In the genomic region with DNA sequence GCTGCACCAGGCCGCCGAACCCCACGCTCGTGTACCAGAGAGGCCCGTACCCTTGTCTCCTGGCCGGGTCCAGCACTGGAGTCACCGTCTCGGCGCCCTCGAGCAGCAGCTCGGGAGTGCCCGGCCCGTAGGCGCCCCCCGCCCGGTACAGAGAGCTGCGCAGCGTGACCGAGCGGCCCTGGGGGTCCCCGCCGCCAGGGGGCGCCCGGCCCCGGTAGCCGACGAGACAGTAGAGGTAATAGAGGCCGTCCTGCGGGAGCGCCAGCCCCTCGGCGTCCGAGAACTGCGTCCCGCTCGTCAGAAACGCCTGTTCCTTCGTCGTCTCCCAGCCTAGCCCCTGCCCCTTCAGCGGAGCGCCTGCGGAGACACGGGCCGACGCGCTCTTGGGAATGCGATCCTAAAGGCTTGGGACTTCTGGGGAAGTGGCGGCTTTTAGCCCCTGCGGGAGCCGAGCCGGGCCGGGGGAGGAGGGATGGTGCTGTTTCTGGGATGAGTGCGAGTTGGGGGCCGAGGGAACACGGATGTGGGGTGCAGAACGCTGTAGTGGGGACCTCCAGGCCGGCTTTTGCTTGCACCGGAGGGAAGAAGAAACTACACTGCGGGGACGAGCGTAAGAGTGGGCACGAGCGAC, we compare ENCODE assay signal across 1 cellular context.
A peak's percentile ranks its signal among the peaks of the same experiment; 100 is the strongest.
TF ChIP-seq lines count a peak whose summit lies in the region.

No MANE protein-coding gene starts in this region.

TF ChIP-seq in K562, 482 proteins besides CTCF, POLR2A, EP300 and RAD21 (continued from another document and continues in another):
- TF ChIP-seq, protein P1, sequence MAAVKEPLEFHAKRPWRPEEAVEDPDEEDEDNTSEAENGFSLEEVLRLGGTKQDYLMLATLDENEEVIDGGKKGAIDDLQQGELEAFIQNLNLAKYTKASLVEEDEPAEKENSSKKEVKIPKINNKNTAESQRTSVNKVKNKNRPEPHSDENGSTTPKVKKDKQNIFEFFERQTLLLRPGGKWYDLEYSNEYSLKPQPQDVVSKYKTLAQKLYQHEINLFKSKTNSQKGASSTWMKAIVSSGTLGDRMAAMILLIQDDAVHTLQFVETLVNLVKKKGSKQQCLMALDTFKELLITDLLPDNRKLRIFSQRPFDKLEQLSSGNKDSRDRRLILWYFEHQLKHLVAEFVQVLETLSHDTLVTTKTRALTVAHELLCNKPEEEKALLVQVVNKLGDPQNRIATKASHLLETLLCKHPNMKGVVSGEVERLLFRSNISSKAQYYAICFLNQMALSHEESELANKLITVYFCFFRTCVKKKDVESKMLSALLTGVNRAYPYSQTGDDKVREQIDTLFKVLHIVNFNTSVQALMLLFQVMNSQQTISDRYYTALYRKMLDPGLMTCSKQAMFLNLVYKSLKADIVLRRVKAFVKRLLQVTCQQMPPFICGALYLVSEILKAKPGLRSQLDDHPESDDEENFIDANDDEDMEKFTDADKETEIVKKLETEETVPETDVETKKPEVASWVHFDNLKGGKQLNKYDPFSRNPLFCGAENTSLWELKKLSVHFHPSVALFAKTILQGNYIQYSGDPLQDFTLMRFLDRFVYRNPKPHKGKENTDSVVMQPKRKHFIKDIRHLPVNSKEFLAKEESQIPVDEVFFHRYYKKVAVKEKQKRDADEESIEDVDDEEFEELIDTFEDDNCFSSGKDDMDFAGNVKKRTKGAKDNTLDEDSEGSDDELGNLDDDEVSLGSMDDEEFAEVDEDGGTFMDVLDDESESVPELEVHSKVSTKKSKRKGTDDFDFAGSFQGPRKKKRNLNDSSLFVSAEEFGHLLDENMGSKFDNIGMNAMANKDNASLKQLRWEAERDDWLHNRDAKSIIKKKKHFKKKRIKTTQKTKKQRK (IDR thresholded peaks at IDR 0.05; ENCODE audit: borderline replicate concordance, low read depth, low read length), result no peak
- TF ChIP-seq POLR2H (tag; IDR thresholded peaks at IDR 0.05; ENCODE audit: low read depth) (no peak), SP1 (CRISPR knock-in tag; IDR thresholded peaks at IDR 0.05) (peak; percentile 85), TCF7 (IDR thresholded peaks at IDR 0.05; ENCODE audit: borderline replicate concordance) (no peak), ETS2 (tag; IDR thresholded peaks at IDR 0.05; ENCODE audit: borderline replicate concordance, poor library complexity, severe bottlenecking) (no peak), COPS2 (conservative IDR thresholded peaks at IDR 0.05) (no peak), ZSCAN32 (CRISPR knock-in tag; IDR thresholded peaks at IDR 0.05) (no peak), NELFE (IDR thresholded peaks at IDR 0.05; ENCODE audit: insufficient read depth, insufficient read length) (no peak), ZBTB17 (CRISPR knock-in tag; IDR thresholded peaks at IDR 0.05) (peak; percentile 5), ZNF511 (CRISPR knock-in tag; IDR thresholded peaks at IDR 0.05) (peak; percentile 71; the same call in 1 of the 2 replicates), EP400 (IDR thresholded peaks at IDR 0.05) (peak; percentile 44; the same call in 1 of the 2 replicates), PPARD (CRISPR knock-in tag; IDR thresholded peaks at IDR 0.05) (no peak), ZNF140 (CRISPR knock-in tag; IDR thresholded peaks at IDR 0.05) (no peak), SNIP1 (IDR thresholded peaks at IDR 0.05; ENCODE audit: low read depth) (no peak; the same call in 1 of the 2 replicates), ZNF507 (tag; conservative IDR thresholded peaks at IDR 0.05) (no peak), SMARCB1 (IDR thresholded peaks at IDR 0.05; ENCODE audit: insufficient read length, low read depth) (no peak), NBN (IDR thresholded peaks at IDR 0.05; ENCODE audit: low read depth) (peak; percentile 73), NUFIP1 (IDR thresholded peaks at IDR 0.05; ENCODE audit: partially characterized antibody) (no peak), SIX5 (IDR thresholded peaks at IDR 0.05; ENCODE audit: borderline replicate concordance in 1 of 2, insufficient read depth in 1 of 2, low read depth in 1 of 2, low read length in 2 of 2) (no peak), CHD4 (IDR thresholded peaks at IDR 0.05; ENCODE audit: insufficient read depth, insufficient replicate concordance, low read depth, low read length, poor library complexity, severe bottlenecking) (no peak), MTA1 (IDR thresholded peaks at IDR 0.05; ENCODE audit: borderline replicate concordance) (peak; percentile 46; the same call in 1 of the 2 replicates), SMARCE1 (IDR thresholded peaks at IDR 0.05) (peak; percentile 33), HDAC2 (IDR thresholded peaks at IDR 0.05) (peak; percentile 80), ZNF224 (CRISPR knock-in tag; IDR thresholded peaks at IDR 0.05) (no peak), ETV6 (IDR thresholded peaks at IDR 0.05; ENCODE audit: borderline replicate concordance in 1 of 2, low read depth in 2 of 2, low read length in 1 of 2) (no peak), ETV6 (CRISPR knock-in tag; IDR thresholded peaks at IDR 0.05; ENCODE audit: borderline replicate concordance) (no peak), CCAR2 (IDR thresholded peaks at IDR 0.05; ENCODE audit: low read depth, low read length) (no peak), HDAC3 (IDR thresholded peaks at IDR 0.05; ENCODE audit: borderline replicate concordance, partially characterized antibody) (no peak), MXI1 (IDR thresholded peaks at IDR 0.05; ENCODE audit: low read depth, low read length) (no peak), ZNF699 (CRISPR knock-in tag; IDR thresholded peaks at IDR 0.05; ENCODE audit: insufficient replicate concordance) (no peak), CREB3 (tag; conservative IDR thresholded peaks at IDR 0.05; ENCODE audit: low read depth) (no peak), ZKSCAN3 (CRISPR knock-in tag; IDR thresholded peaks at IDR 0.05) (no peak), TEAD2 (tag; IDR thresholded peaks at IDR 0.05) (no peak), MLX (CRISPR knock-in tag; conservative IDR thresholded peaks at IDR 0.05) (no peak), TFE3 (CRISPR knock-in tag; IDR thresholded peaks at IDR 0.05) (no peak), ZBTB26 (CRISPR knock-in tag; IDR thresholded peaks at IDR 0.05) (no peak), KHSRP (IDR thresholded peaks at IDR 0.05) (no peak), ZNF75A (CRISPR knock-in tag; IDR thresholded peaks at IDR 0.05) (no peak), TCF3 (CRISPR knock-in tag; IDR thresholded peaks at IDR 0.05) (peak; percentile 31; the same call in 1 of the 2 replicates), LARP7 (IDR thresholded peaks at IDR 0.05) (no peak), PTRF (tag; IDR thresholded peaks at IDR 0.05) (no peak), RFX1 (IDR thresholded peaks at IDR 0.05) (no peak), DPF2 (IDR thresholded peaks at IDR 0.05) (no peak), HLTF (IDR thresholded peaks at IDR 0.05) (no peak), HDAC6 (IDR thresholded peaks at IDR 0.05; ENCODE audit: low read depth, low read length) (no peak), ESRRB (CRISPR knock-in tag; IDR thresholded peaks at IDR 0.05; ENCODE audit: borderline replicate concordance) (no peak), HNRNPL (IDR thresholded peaks at IDR 0.05; ENCODE audit: low read depth, low read length) (0 out of 2 replicates have a peak, but pooled peaks have one; percentile 37), CHD1 (IDR thresholded peaks at IDR 0.05; ENCODE audit: low read length) (peak; percentile 54)
- TF ChIP-seq, protein P2, sequence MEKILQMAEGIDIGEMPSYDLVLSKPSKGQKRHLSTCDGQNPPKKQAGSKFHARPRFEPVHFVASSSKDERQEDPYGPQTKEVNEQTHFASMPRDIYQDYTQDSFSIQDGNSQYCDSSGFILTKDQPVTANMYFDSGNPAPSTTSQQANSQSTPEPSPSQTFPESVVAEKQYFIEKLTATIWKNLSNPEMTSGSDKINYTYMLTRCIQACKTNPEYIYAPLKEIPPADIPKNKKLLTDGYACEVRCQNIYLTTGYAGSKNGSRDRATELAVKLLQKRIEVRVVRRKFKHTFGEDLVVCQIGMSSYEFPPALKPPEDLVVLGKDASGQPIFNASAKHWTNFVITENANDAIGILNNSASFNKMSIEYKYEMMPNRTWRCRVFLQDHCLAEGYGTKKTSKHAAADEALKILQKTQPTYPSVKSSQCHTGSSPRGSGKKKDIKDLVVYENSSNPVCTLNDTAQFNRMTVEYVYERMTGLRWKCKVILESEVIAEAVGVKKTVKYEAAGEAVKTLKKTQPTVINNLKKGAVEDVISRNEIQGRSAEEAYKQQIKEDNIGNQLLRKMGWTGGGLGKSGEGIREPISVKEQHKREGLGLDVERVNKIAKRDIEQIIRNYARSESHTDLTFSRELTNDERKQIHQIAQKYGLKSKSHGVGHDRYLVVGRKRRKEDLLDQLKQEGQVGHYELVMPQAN (IDR thresholded peaks at IDR 0.05; ENCODE audit: borderline replicate concordance), result no peak; the same call in 1 of the 2 replicates
- TF ChIP-seq, protein P3, sequence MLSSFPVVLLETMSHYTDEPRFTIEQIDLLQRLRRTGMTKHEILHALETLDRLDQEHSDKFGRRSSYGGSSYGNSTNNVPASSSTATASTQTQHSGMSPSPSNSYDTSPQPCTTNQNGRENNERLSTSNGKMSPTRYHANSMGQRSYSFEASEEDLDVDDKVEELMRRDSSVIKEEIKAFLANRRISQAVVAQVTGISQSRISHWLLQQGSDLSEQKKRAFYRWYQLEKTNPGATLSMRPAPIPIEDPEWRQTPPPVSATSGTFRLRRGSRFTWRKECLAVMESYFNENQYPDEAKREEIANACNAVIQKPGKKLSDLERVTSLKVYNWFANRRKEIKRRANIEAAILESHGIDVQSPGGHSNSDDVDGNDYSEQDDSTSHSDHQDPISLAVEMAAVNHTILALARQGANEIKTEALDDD (IDR thresholded peaks at IDR 0.05), result no peak
- TF ChIP-seq, protein P4, sequence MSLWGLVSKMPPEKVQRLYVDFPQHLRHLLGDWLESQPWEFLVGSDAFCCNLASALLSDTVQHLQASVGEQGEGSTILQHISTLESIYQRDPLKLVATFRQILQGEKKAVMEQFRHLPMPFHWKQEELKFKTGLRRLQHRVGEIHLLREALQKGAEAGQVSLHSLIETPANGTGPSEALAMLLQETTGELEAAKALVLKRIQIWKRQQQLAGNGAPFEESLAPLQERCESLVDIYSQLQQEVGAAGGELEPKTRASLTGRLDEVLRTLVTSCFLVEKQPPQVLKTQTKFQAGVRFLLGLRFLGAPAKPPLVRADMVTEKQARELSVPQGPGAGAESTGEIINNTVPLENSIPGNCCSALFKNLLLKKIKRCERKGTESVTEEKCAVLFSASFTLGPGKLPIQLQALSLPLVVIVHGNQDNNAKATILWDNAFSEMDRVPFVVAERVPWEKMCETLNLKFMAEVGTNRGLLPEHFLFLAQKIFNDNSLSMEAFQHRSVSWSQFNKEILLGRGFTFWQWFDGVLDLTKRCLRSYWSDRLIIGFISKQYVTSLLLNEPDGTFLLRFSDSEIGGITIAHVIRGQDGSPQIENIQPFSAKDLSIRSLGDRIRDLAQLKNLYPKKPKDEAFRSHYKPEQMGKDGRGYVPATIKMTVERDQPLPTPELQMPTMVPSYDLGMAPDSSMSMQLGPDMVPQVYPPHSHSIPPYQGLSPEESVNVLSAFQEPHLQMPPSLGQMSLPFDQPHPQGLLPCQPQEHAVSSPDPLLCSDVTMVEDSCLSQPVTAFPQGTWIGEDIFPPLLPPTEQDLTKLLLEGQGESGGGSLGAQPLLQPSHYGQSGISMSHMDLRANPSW (CRISPR knock-in tag; IDR thresholded peaks at IDR 0.05), result peak; percentile 88; the same call in 1 of the 2 replicates
- TF ChIP-seq, protein P5, sequence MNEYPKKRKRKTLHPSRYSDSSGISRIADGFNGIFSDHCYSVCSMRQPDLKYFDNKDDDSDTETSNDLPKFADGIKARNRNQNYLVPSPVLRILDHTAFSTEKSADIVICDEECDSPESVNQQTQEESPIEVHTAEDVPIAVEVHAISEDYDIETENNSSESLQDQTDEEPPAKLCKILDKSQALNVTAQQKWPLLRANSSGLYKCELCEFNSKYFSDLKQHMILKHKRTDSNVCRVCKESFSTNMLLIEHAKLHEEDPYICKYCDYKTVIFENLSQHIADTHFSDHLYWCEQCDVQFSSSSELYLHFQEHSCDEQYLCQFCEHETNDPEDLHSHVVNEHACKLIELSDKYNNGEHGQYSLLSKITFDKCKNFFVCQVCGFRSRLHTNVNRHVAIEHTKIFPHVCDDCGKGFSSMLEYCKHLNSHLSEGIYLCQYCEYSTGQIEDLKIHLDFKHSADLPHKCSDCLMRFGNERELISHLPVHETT (CRISPR knock-in tag; conservative IDR thresholded peaks at IDR 0.05 in 1 of 2, IDR thresholded peaks at IDR 0.05 in 1 of 2), result peak in 1 of 2 experiments; percentile 73; a peak in 2 of 4 replicates
